ENCODE assay signal across 10 cellular contexts in genomic region chr14:106691601-106692291, GRCh38.
A peak's percentile ranks its signal among the peaks of the same experiment; 100 is the strongest.
DNase-seq lines count a peak whose midpoint lies in the region; ATAC-seq, FAIRE-seq and TF ChIP-seq lines count a peak whose summit lies in the region.
"Had no signal": no experiment of that assay in that cellular context is flagged by ENCODE, and none has a peak within 500 bp of the region (broad histone marks: within the 10 kb centered on the region; RNA-seq: fewer than 3 reads in every experiment).

No MANE protein-coding gene starts in this region.

- no peak for FAIRE-seq in K562 (lab: Jason Lieb, UNC)
- FAIRE-seq: endometrium had no signal

- POLR2A ChIA-PET in K562 (lab: Yijun Ruan, JAX): no interaction called here

- intact Hi-C loops in K562 (cut with micrococcal nuclease): no loop called here

- no peak for TF ChIP-seq EP300 in K562 (IDR thresholded peaks at IDR 0.05; ENCODE audit: low read length)

- DNase-seq in NOMO-1 treated with DMSO at 0.1 percent for 48 hours (lab: John Stamatoyannopoulos, UW; ENCODE audit: unreplicated experiment): peak; percentile 9
- no peak for DNase-seq in NOMO-1 (lab: John Stamatoyannopoulos, UW; ENCODE audit: unreplicated experiment in 2 of 2)
- peak; percentile 24 to 83 (median 48) for DNase-seq in T-helper 1 cell
- DNase-seq in K562 (ENCODE audit: extremely low read depth in 1 of 4, low spot score in 3 of 4): peak; percentile 7 to 29 (median 18)
- peak; percentile 86 to 96 (median 90) for DNase-seq in stimulated activated CD4-positive, alpha-beta T cell treated with anti-CD3 and anti-CD28 coated beads, Interleukin-12 subunit alpha, Interleukin-12 subunit beta, amount 100 ng/mL, for 48 hours (ENCODE audit: low read depth in 2 of 3, low spot score in 1 of 3)
- no peak for DNase-seq in NCI-H2107 (lab: John Stamatoyannopoulos, UW)
- DNase-seq in pons (ENCODE audit: low spot score): no peak

- H3K27me3 ChIP-seq in K562 (ENCODE audit: control insufficient read depth in 2 of 2, insufficient read depth in 2 of 2, low read length in 2 of 2): no peaks in the 10 kb centered on the region

- TF ChIP-seq CTCF in K562 (IDR thresholded peaks at IDR 0.05 in 2 of 3, conservative IDR thresholded peaks at IDR 0.05 in 1 of 3; ENCODE audit: insufficient read depth in 2 of 3, low read depth in 1 of 3, low read length in 3 of 3): peak; percentile 60 to 98 (median 68)

- no peaks in the 10 kb centered on the region for H3K9me3 ChIP-seq in K562 (replicated peaks; ENCODE audit: control insufficient read depth, insufficient read depth, low read depth, low read length)
- H3K9me3 ChIP-seq: thoracic aorta had no signal

- no TSS peak for BruUV-seq in K562 (replicated peaks; lab: Mats Ljungman, UMichigan)

- ATAC-seq in HG02885 (IDR thresholded peaks at IDR 0.05; ENCODE audit: poor library complexity, unreplicated experiment): peak; percentile 76
- ATAC-seq in K562: peak; percentile 39

- no peak overlapping the region for H2AFZ ChIP-seq in K562 (ENCODE audit: low read depth, low read length)

- CTCF ChIA-PET in K562 (lab: Yijun Ruan, JAX; ENCODE audit: low intra/inter-chr PET ratio): no interaction called here

- H3K4me1 ChIP-seq in K562 (replicated peaks in 1 of 2; ENCODE audit: control insufficient read depth in 2 of 2, insufficient read depth in 2 of 2, low read length in 2 of 2): no peaks in the 10 kb centered on the region

- H3K4me2 ChIP-seq in K562 (ENCODE audit: insufficient read depth, low read length): no peak overlapping the region

- H3K9me1 ChIP-seq in K562 (ENCODE audit: control insufficient read depth, insufficient read depth, low read length): no peaks in the 10 kb centered on the region

- WGBS in K562 (ENCODE audit: insufficient coverage, low coverage, missing lambda C conversion rate): 19% methylated on average over 6 of the region's 13 CpGs

- H3K79me2 ChIP-seq in K562 (ENCODE audit: control insufficient read depth, insufficient read depth, low read length): no peaks in the 10 kb centered on the region

- TF ChIP-seq RAD21 in K562 (CRISPR knock-in tag; conservative IDR thresholded peaks at IDR 0.05 in 1 of 2, IDR thresholded peaks at IDR 0.05 in 1 of 2): no peak

- in situ Hi-C loops in K562 (cut with MboI): no loop called here

- H4K20me1 ChIP-seq in K562 (replicated peaks; ENCODE audit: control insufficient read depth, insufficient read depth, low read length): no peaks in the 10 kb centered on the region

- no peaks in the 10 kb centered on the region for H3K36me3 ChIP-seq in K562 (ENCODE audit: control insufficient read depth, insufficient read depth, low read length)
- H3K36me3 ChIP-seq: thoracic aorta had no signal

- no peak for TF ChIP-seq POLR2A in K562 (conservative IDR thresholded peaks at IDR 0.05)

- H3K4me3 ChIP-seq in K562: no peak overlapping the region
- H3K4me3 ChIP-seq: thoracic aorta had no signal

- H3K27ac ChIP-seq in K562 (ENCODE audit: extremely low read depth, low read depth, low read length): no peak overlapping the region
- H3K27ac ChIP-seq: thoracic aorta had no signal

- H3K9ac ChIP-seq in K562 (ENCODE audit: insufficient read depth in 1 of 2, low read depth in 2 of 2, low read length in 2 of 2): no peak overlapping the region

TF ChIP-seq in K562, 482 proteins besides CTCF, POLR2A, EP300 and RAD21:
- TF ChIP-seq HNRNPK (IDR thresholded peaks at IDR 0.05; ENCODE audit: low read depth, low read length, poor library complexity, severe bottlenecking) (no peak), SIN3A (IDR thresholded peaks at IDR 0.05; ENCODE audit: borderline replicate concordance in 2 of 2, control insufficient read depth in 1 of 2, low read depth in 2 of 2, low read length in 2 of 2) (no peak), HNRNPL (IDR thresholded peaks at IDR 0.05; ENCODE audit: low read depth, low read length) (no peak), E2F4 (CRISPR knock-in tag; IDR thresholded peaks at IDR 0.05; ENCODE audit: low read depth) (no peak), POLR3G (IDR thresholded peaks at IDR 0.05; ENCODE audit: extremely low read depth, insufficient read length, insufficient replicate concordance) (no peak), CTCFL (IDR thresholded peaks at IDR 0.05; ENCODE audit: borderline replicate concordance, insufficient read depth, low read depth, low read length, poor library complexity, severe bottlenecking) (peak; percentile 27), ZFP30 (CRISPR knock-in tag; IDR thresholded peaks at IDR 0.05; ENCODE audit: borderline replicate concordance) (no peak)

Comparison
In these comparisons a context has a peak if more than half of its experiments do, and no peak if none do; other contexts are left out.
1. DNase-seq: peak in NOMO-1 treated with DMSO at 0.1 percent for 48 hours (single experiment), T-helper 1 cell (5 of 5), K562 (4 of 4) and stimulated activated CD4-positive, alpha-beta T cell treated with anti-CD3 and anti-CD28 coated beads, Interleukin-12 subunit alpha, Interleukin-12 subunit beta, amount 100 ng/mL, for 48 hours (3 of 3); none in NOMO-1 (0 of 2), NCI-H2107 (single experiment) and pons (single experiment).